Comparison of ENCODE assay signal across 25 cellular contexts in genomic region chr17:72926171-72926570, GRCh38.
"Had no signal": no experiment of that assay in that cellular context is flagged by ENCODE, and none has a peak within 500 bp of the region (broad histone marks: within the 10 kb centered on the region; RNA-seq: fewer than 3 reads in every experiment).

No MANE protein-coding gene starts in this region.

- H3K36me3 ChIP-seq: colonic mucosa, esophagus muscularis mucosa, gastroesophageal sphincter, transverse colon, uterus had no signal

- H3K9me3 Mint-ChIP-seq: activated CD4-positive, alpha-beta memory T cell treated with anti-CD3 and anti-CD28 coated beads, Interleukin-2, amount 10 ng/mL, durations not matched to agents 7 days and 5 days; activated CD4-positive, alpha-beta T cell treated with anti-CD3 and anti-CD28 coated beads, Interleukin-2, amount 10 ng/mL, durations not matched to agents 24 days and 14 days; activated naive CD4-positive, alpha-beta T cell treated with anti-CD3 and anti-CD28 coated beads, Interleukin-2, amount 50 U/mL, for 24 hours; activated T-helper 1 cell treated with anti-CD3 and anti-CD28 coated beads, Interleukin-12 subunit alpha, Interleukin-12 subunit beta, Interleukin-2, Interleukin-4 antibody, amounts not matched to agents 30 ng/mL and 10 ng/mL and 1 ng/mL, durations not matched to agents 14 hours and 24 hours and 36 hours; stimulated activated memory B cell treated with anti-CD40 and anti-IgM and Interleukin-4, amounts not matched to agents 10 μg/mL and 1 μg/mL and 100 μg/mL, for 72 hours had no signal

- H3K9me3 ChIP-seq: colonic mucosa, esophagus muscularis mucosa, gastroesophageal sphincter, right lobe of liver, stomach, transverse colon, uterus had no signal

- H3K27ac Mint-ChIP-seq: activated CD4-positive, alpha-beta memory T cell treated with anti-CD3 and anti-CD28 coated beads, Interleukin-2, amount 10 ng/mL, durations not matched to agents 7 days and 5 days; activated CD4-positive, alpha-beta T cell treated with anti-CD3 and anti-CD28 coated beads, Interleukin-2, amount 10 ng/mL, durations not matched to agents 24 days and 14 days; activated naive CD4-positive, alpha-beta T cell treated with anti-CD3 and anti-CD28 coated beads, Interleukin-2, amount 50 U/mL, for 24 hours; activated T-helper 1 cell treated with anti-CD3 and anti-CD28 coated beads, Interleukin-12 subunit alpha, Interleukin-12 subunit beta, Interleukin-2, Interleukin-4 antibody, amounts not matched to agents 30 ng/mL and 10 ng/mL and 1 ng/mL, durations not matched to agents 14 hours and 24 hours and 36 hours; stimulated activated memory B cell treated with anti-CD40 and anti-IgM and Interleukin-4, amounts not matched to agents 10 μg/mL and 1 μg/mL and 100 μg/mL, for 72 hours had no signal

- H3K27me3 ChIP-seq: colonic mucosa, dorsolateral prefrontal cortex, esophagus muscularis mucosa, gastroesophageal sphincter, right lobe of liver, stomach, transverse colon, uterus had no signal

- H3K27ac ChIP-seq: colonic mucosa, dorsolateral prefrontal cortex, esophagus muscularis mucosa, gastroesophageal sphincter, right lobe of liver, stomach, transverse colon, uterus, VCaP had no signal

- H3K4me3 ChIP-seq: colonic mucosa, dorsolateral prefrontal cortex, esophagus muscularis mucosa, gastroesophageal sphincter, right lobe of liver, stomach, transverse colon, uterus had no signal

- H3K4me1 ChIP-seq: colonic mucosa, esophagus muscularis mucosa, gastroesophageal sphincter, right lobe of liver, stomach, transverse colon, uterus had no signal

- DNase-seq: activated CD4-positive, alpha-beta memory T cell treated with anti-CD3 and anti-CD28 coated beads, Interleukin-2, amount 10 ng/mL, durations not matched to agents 7 days and 5 days; activated CD4-positive, alpha-beta T cell treated with anti-CD3 and anti-CD28 coated beads, Interleukin-2, amount 10 ng/mL, durations not matched to agents 24 days and 14 days; activated gamma-delta T cell; activated T-cell treated with anti-CD3 and anti-CD28 coated beads for 4 hours; anterior cingulate cortex; central memory CD4-positive, alpha-beta T cell; colonic mucosa; dorsolateral prefrontal cortex; head of caudate nucleus; islet precursor cell; left cardiac atrium; nucleus accumbens; right lobe of liver; small intestine; stimulated activated CD4-positive, alpha-beta T cell treated with anti-CD3 and anti-CD28 coated beads, Interleukin-15, amount 100 ng/mL, for 24 hours; stomach; transverse colon; uterus had no signal

- ATAC-seq: activated CD4-positive, CD25-positive, alpha-beta regulatory T cell treated with anti-CD3 and anti-CD28 coated beads, Interleukin-2, amount 50 U/mL, for 24 hours; gastroesophageal sphincter; left cardiac atrium; right lobe of liver; stimulated activated memory B cell treated with anti-CD40 and anti-IgM and Interleukin-4, amounts not matched to agents 10 μg/mL and 1 μg/mL and 100 μg/mL, for 72 hours had no signal

- H3K4me3 Mint-ChIP-seq: activated CD4-positive, alpha-beta memory T cell treated with anti-CD3 and anti-CD28 coated beads, Interleukin-2, amount 10 ng/mL, durations not matched to agents 7 days and 5 days; activated CD4-positive, alpha-beta T cell treated with anti-CD3 and anti-CD28 coated beads, Interleukin-2, amount 10 ng/mL, durations not matched to agents 24 days and 14 days; activated naive CD4-positive, alpha-beta T cell treated with anti-CD3 and anti-CD28 coated beads, Interleukin-2, amount 50 U/mL, for 24 hours; activated T-helper 1 cell treated with anti-CD3 and anti-CD28 coated beads, Interleukin-12 subunit alpha, Interleukin-12 subunit beta, Interleukin-2, Interleukin-4 antibody, amounts not matched to agents 30 ng/mL and 10 ng/mL and 1 ng/mL, durations not matched to agents 14 hours and 24 hours and 36 hours; stimulated activated memory B cell treated with anti-CD40 and anti-IgM and Interleukin-4, amounts not matched to agents 10 μg/mL and 1 μg/mL and 100 μg/mL, for 72 hours had no signal

- H3K27me3 Mint-ChIP-seq: activated CD4-positive, alpha-beta memory T cell treated with anti-CD3 and anti-CD28 coated beads, Interleukin-2, amount 10 ng/mL, durations not matched to agents 7 days and 5 days; activated CD4-positive, alpha-beta T cell treated with anti-CD3 and anti-CD28 coated beads, Interleukin-2, amount 10 ng/mL, durations not matched to agents 24 days and 14 days; activated naive CD4-positive, alpha-beta T cell treated with anti-CD3 and anti-CD28 coated beads, Interleukin-2, amount 50 U/mL, for 24 hours; stimulated activated memory B cell treated with anti-CD40 and anti-IgM and Interleukin-4, amounts not matched to agents 10 μg/mL and 1 μg/mL and 100 μg/mL, for 72 hours had no signal
